ENCODE assay signal across 10 cellular contexts in genomic region chr2:95206086-95206485, GRCh38. TPM values are rescaled to one million over a fixed set of nuclear protein-coding genes. Genes with fewer than 3 reads are reported as not detected.
DNase-seq lines count a peak whose midpoint lies in the region; ATAC-seq and TF ChIP-seq lines count a peak whose summit lies in the region.
"Had no signal": no experiment of that assay in that cellular context is flagged by ENCODE, and none has a peak within 500 bp of the region (broad histone marks: within the 10 kb centered on the region; RNA-seq: fewer than 3 reads in every experiment).

No MANE protein-coding gene starts in this region.

- no peaks in the 10 kb centered on the region for H3K27me3 ChIP-seq in ACC112 (ENCODE audit: insufficient read depth, low read length)
- H3K27me3 ChIP-seq in H7 (ENCODE audit: control insufficient read depth, insufficient read depth, low read length): peaks cover 10% of the 10 kb centered on the region
- no peaks in the 10 kb centered on the region for H3K27me3 ChIP-seq in ascending aorta
- H3K27me3 ChIP-seq in mesendoderm (ENCODE audit: insufficient read depth, low read length, poor library complexity): no peaks in the 10 kb centered on the region

- no peak for TF ChIP-seq CTCF in ascending aorta (IDR thresholded peaks at IDR 0.05)

- TF ChIP-seq POLR2A in GM18505 (IDR thresholded peaks at IDR 0.05; ENCODE audit: borderline replicate concordance, extremely low read depth, insufficient read depth, insufficient read length): no peak

- H4K8ac ChIP-seq in mesendoderm (ENCODE audit: low read depth, low read length): no peak overlapping the region

- WGBS in mesendoderm (ENCODE audit: extremely low coverage, insufficient coverage, low lambda C conversion rate): no CpG with 5 or more reads among the region's 10 CpGs

- H3K9ac ChIP-seq in mesendoderm (ENCODE audit: low read length): no peak overlapping the region

- H3K56ac ChIP-seq in mesendoderm (ENCODE audit: low read length): peak overlapping the region; percentile 7

- H2BK120ac ChIP-seq in mesendoderm (ENCODE audit: low read depth, low read length): no peak overlapping the region

- intact Hi-C loops in ascending aorta (cut with DNase I): loop anchor here (2.0 kb wide), 2 partner anchors 13 to 41 kb away; partner anchors contain the start of gene ZNF2

- DNase-seq in H7 (peak; percentile 34), ascending aorta (ENCODE audit: low spot score in 2 of 2) (no peak), mesendoderm (no peak), SIG-M5 (lab: John Stamatoyannopoulos, UW) (no peak), SIG-M5 treated with dmso at 0.1 percent for 504 hours (lab: John Stamatoyannopoulos, UW; ENCODE audit: unreplicated experiment) (no peak)
- DNase-seq: NCI-H2227 treated with DMSO at 0.1 percent for 48 hours; stimulated activated CD4-positive, alpha-beta T cell treated with anti-CD3 and anti-CD28 coated beads, Interleukin-2, amount 100 ng/mL, for 24 hours had no signal

- H4K5ac ChIP-seq in mesendoderm (ENCODE audit: low read length): no peak overlapping the region

- H3K79me2 ChIP-seq in ACC112 (ENCODE audit: control insufficient read depth, insufficient read depth, low read length, unreplicated experiment) (no peaks in the 10 kb centered on the region), mesendoderm (ENCODE audit: control insufficient read depth, insufficient read depth, low read length) (no peaks in the 10 kb centered on the region)

- no peak overlapping the region for H2AFZ ChIP-seq in ACC112 (ENCODE audit: low read length, unreplicated experiment)

- H2AK5ac ChIP-seq in mesendoderm (ENCODE audit: low read length): no peak overlapping the region

- peaks cover 1 to 13% of the 10 kb centered on the region in 2 donors for H3K9me3 ChIP-seq in ascending aorta

- H3K4me3 ChIP-seq in ACC112 (ENCODE audit: low read depth, low read length) (peak overlapping the region; percentile 78), H7 (ENCODE audit: insufficient read depth, low read depth, low read length) (peak overlapping the region; percentile 11), ascending aorta (peak overlapping the region; percentile 52 to 89), mesendoderm (ENCODE audit: low read length) (no peak overlapping the region)

- H3K27ac ChIP-seq in ACC112 (ENCODE audit: low read depth, low read length) (no peak overlapping the region), ascending aorta (no peak overlapping the region), mesendoderm (ENCODE audit: low read depth, low read length) (no peak overlapping the region)

- peaks cover 8% of the 10 kb centered on the region for H3K4me1 ChIP-seq in ACC112 (ENCODE audit: control insufficient read depth, insufficient read depth, low read length, unreplicated experiment)
- H3K4me1 ChIP-seq in ascending aorta: no peaks in the 10 kb centered on the region
- H3K4me1 ChIP-seq in mesendoderm (ENCODE audit: control insufficient read depth, low read depth, low read length): peaks cover 4% of the 10 kb centered on the region

- peaks cover 1% of the 10 kb centered on the region for H3K79me1 ChIP-seq in mesendoderm (ENCODE audit: low read length)

- ATAC-seq in GM18502 (IDR thresholded peaks at IDR 0.05; ENCODE audit: poor library complexity, unreplicated experiment): no peak
- ATAC-seq in GM18505 (IDR thresholded peaks at IDR 0.05; ENCODE audit: unreplicated experiment): no peak

- H3K36me3 ChIP-seq in ACC112 (ENCODE audit: insufficient read depth, low read length) (peaks cover 24% of the 10 kb centered on the region), H7 (replicated peaks; ENCODE audit: control insufficient read depth, insufficient read depth, low read length) (no peaks in the 10 kb centered on the region; the same call in 1 of the 2 replicates), ascending aorta (peaks cover 0 to 13% of the 10 kb centered on the region in 2 donors), mesendoderm (ENCODE audit: control insufficient read depth, insufficient read depth, low read length) (no peaks in the 10 kb centered on the region)

- no peak overlapping the region for H3K4me2 ChIP-seq in mesendoderm (ENCODE audit: low read length)

- H3K23ac ChIP-seq in mesendoderm (ENCODE audit: low read length): no peak overlapping the region

- H2BK15ac ChIP-seq in mesendoderm (replicated peaks; ENCODE audit: low read depth): no peak overlapping the region

- no peak overlapping the region for H3K18ac ChIP-seq in mesendoderm (ENCODE audit: low read length)

- H3K4ac ChIP-seq in mesendoderm (ENCODE audit: low read depth, low read length): no peak overlapping the region

- H2BK5ac ChIP-seq in mesendoderm (ENCODE audit: low read length): no peak overlapping the region

RNA-seq across cellular contexts. Expression of gene ZNF892, which starts 1.2 kb away (rescaled TPM):
- 4.6 and 4.7 TPM in 2 replicates for total RNA-seq in H7 (2014; rRNA removed; shearing (Covaris generic))
- total RNA-seq in ascending aorta: 1.4 TPM
- polyA plus RNA-seq in mesendoderm (2013, experiment 1 of 2): 2.5 TPM
- polyA plus RNA-seq in mesendoderm (2013, experiment 2 of 2): 2.5 TPM

RNA-seq across cellular contexts. Expression of gene ZNF2, which starts 40.5 kb away (rescaled TPM):
- total RNA-seq in H7 (2014; rRNA removed; shearing (Covaris generic)): 4.9 and 7.4 TPM in 2 replicates
- total RNA-seq in ascending aorta: 0.75 TPM
- 0.73 TPM for polyA plus RNA-seq in mesendoderm (2013, experiment 1 of 2)
- 0.62 TPM for polyA plus RNA-seq in mesendoderm (2013, experiment 2 of 2)

RNA-seq across cellular contexts. Expression of gene ZNF514, which starts 46.4 kb away (rescaled TPM):
- 5.2 and 11.4 TPM in 2 replicates for total RNA-seq in H7 (2014; rRNA removed; shearing (Covaris generic))
- total RNA-seq in ascending aorta: 10.7 TPM
- 5.6 TPM for polyA plus RNA-seq in mesendoderm (2013, experiment 1 of 2)
- polyA plus RNA-seq in mesendoderm (2013, experiment 2 of 2): 6.2 TPM
